10 cellular contexts compared by ENCODE assay signal in genomic region chr19:35090795-35091214, GRCh38. TPM values are rescaled to one million over a fixed set of nuclear protein-coding genes. Genes with fewer than 3 reads are reported as not detected.
DNase-seq lines count a peak whose midpoint lies in the region; ATAC-seq, FAIRE-seq and TF ChIP-seq lines count a peak whose summit lies in the region.
"Had no signal": no experiment of that assay in that cellular context is flagged by ENCODE, and none has a peak within 500 bp of the region (broad histone marks: within the 10 kb centered on the region; RNA-seq: fewer than 3 reads in every experiment).

No MANE protein-coding gene starts in this region.

- H3K27ac ChIP-seq in keratinocyte (ENCODE audit: control insufficient read depth, insufficient read depth, low read length), result no peak overlapping the region
- H3K27ac ChIP-seq in temporal lobe (ENCODE audit: low read depth, low read length), result peak overlapping the region; percentile 82
- H3K27ac ChIP-seq in SK-N-SH (ENCODE audit: low read depth in 2 of 2, low read length in 1 of 2), result no peak overlapping the region
- H3K27ac ChIP-seq: gastroesophageal sphincter had no signal

- no peaks in the 10 kb centered on the region for H3K9me2 ChIP-seq in SK-N-SH

- H3K9ac ChIP-seq in keratinocyte (ENCODE audit: control insufficient read depth, extremely low read depth, insufficient read depth, low read length), result no peak overlapping the region
- H3K9ac ChIP-seq in SK-N-SH, result no peak overlapping the region

- H3K9me3 Mint-ChIP-seq in activated CD4-positive, alpha-beta T cell treated with anti-CD3 and anti-CD28 coated beads for 36 hours (ENCODE audit: low read depth), result no peaks in the 10 kb centered on the region
- H3K9me3 Mint-ChIP-seq in activated CD4-positive, alpha-beta T cell treated with anti-CD3 and anti-CD28 coated beads, Interleukin-2, amount 10 ng/mL, durations not matched to agents 7 days and 5 days, result no peaks in the 10 kb centered on the region
- no peaks in the 10 kb centered on the region for H3K9me3 Mint-ChIP-seq in activated B cell treated with CpG ODN at 0.5 μM for 24 hours

- no peak for TF ChIP-seq EP300 in SK-N-SH (IDR thresholded peaks at IDR 0.05; ENCODE audit: borderline replicate concordance in 1 of 2, low read depth in 1 of 2, low read length in 1 of 2)

- dilution Hi-C loops in keratinocyte (cut with MboI; ENCODE audit: extremely low pct_ligation_motif_present, low sequenced_read_pairs), result no loop called here

- CTCF ChIA-PET in activated CD4-positive, alpha-beta T cell treated with anti-CD3 and anti-CD28 coated beads for 36 hours (lab: Charles Lee), result interaction anchor here (1.2 to 1.4 kb wide), 3 partner anchors 9 to 44 kb away, joined by 4 to 5 read pairs (median 4); no protein-coding TSS in a partner anchor
- CTCF ChIA-PET in activated CD4-positive, alpha-beta T cell treated with anti-CD3 and anti-CD28 coated beads, Interleukin-2, amount 10 ng/mL, durations not matched to agents 7 days and 5 days (lab: Charles Lee), result interaction anchor here (1.3 kb wide), 1 partner anchor 18 kb away, joined by 3 read pairs; no protein-coding TSS in a partner anchor
- CTCF ChIA-PET in activated B cell treated with CpG ODN at 0.5 μM for 24 hours (lab: Charles Lee), result interaction anchor here (1.1 to 4.3 kb wide), 7 partner anchors 9 to 45 kb away, joined by 3 to 52 read pairs (median 5); partner anchors contain the start of gene LGI4
- CTCF ChIA-PET in SK-N-SH (lab: Yijun Ruan, JAX), result interaction anchor here (0.8 to 5.0 kb wide), 11 partner anchors 10 to 118 kb away, joined by 3 to 49 read pairs (median 8); partner anchors contain the start of genes FXYD3 and LGI4

- no peak overlapping the region for H3K27ac Mint-ChIP-seq in activated CD4-positive, alpha-beta T cell treated with anti-CD3 and anti-CD28 coated beads for 36 hours
- H3K27ac Mint-ChIP-seq in activated CD4-positive, alpha-beta T cell treated with anti-CD3 and anti-CD28 coated beads, Interleukin-2, amount 10 ng/mL, durations not matched to agents 7 days and 5 days, result no peak overlapping the region
- H3K27ac Mint-ChIP-seq in activated B cell treated with CpG ODN at 0.5 μM for 24 hours, result no peak overlapping the region

- intact Hi-C loops in activated CD4-positive, alpha-beta T cell treated with anti-CD3 and anti-CD28 coated beads for 36 hours (cut with DNase I, micrococcal nuclease), result loop anchor here (1.0 kb wide), 3 partner anchors 24 to 118 kb away; no protein-coding TSS in a partner anchor
- intact Hi-C loops in activated B cell treated with CpG ODN at 0.5 μM for 24 hours (cut with micrococcal nuclease), result loop anchor here (1.0 kb wide), 4 partner anchors 24 to 118 kb away; partner anchors contain the start of gene LGI4

- no peak for TF ChIP-seq CTCF in activated B cell treated with CpG ODN at 0.5 μM for 24 hours (IDR thresholded peaks at IDR 0.05)
- TF ChIP-seq CTCF in keratinocyte (optimal IDR thresholded peaks at IDR 0.05 in 1 of 3, IDR thresholded peaks at IDR 0.05 in 1 of 3, conservative IDR thresholded peaks at IDR 0.05 in 1 of 3; ENCODE audit: extremely low read depth in 1 of 3, insufficient read depth in 2 of 3, low read length in 3 of 3), result no peak
- no peak; the same call in 1 of the 2 replicates for TF ChIP-seq CTCF in SK-N-SH (IDR thresholded peaks at IDR 0.05)

- H3K4me1 ChIP-seq in keratinocyte (ENCODE audit: control insufficient read depth, extremely low read depth, insufficient read depth, low read length) (peaks cover 25% of the 10 kb centered on the region), SK-N-SH (ENCODE audit: control insufficient read depth in 1 of 2, insufficient read depth in 2 of 2, low read depth in 1 of 2, low read length in 1 of 2) (peaks cover 10 to 15% of the 10 kb centered on the region in 2 experiments; a peak in 2 of 4 replicates)

- H3K9me3 ChIP-seq in keratinocyte (ENCODE audit: control insufficient read depth, low read depth, low read length), result no peaks in the 10 kb centered on the region
- H3K9me3 ChIP-seq in SK-N-SH, result no peaks in the 10 kb centered on the region
- H3K9me3 ChIP-seq: BE2C, gastroesophageal sphincter had no signal

- H3K36me3 Mint-ChIP-seq in activated CD4-positive, alpha-beta T cell treated with anti-CD3 and anti-CD28 coated beads for 36 hours (ENCODE audit: low read depth), result no peaks in the 10 kb centered on the region
- no peaks in the 10 kb centered on the region for H3K36me3 Mint-ChIP-seq in activated CD4-positive, alpha-beta T cell treated with anti-CD3 and anti-CD28 coated beads, Interleukin-2, amount 10 ng/mL, durations not matched to agents 7 days and 5 days (ENCODE audit: low read depth)
- H3K36me3 Mint-ChIP-seq in activated B cell treated with CpG ODN at 0.5 μM for 24 hours (ENCODE audit: low read depth), result no peaks in the 10 kb centered on the region

- ATAC-seq in activated CD4-positive, alpha-beta T cell treated with anti-CD3 and anti-CD28 coated beads for 36 hours, result peak; percentile 43
- ATAC-seq in activated B cell treated with CpG ODN at 0.5 μM for 24 hours (ENCODE audit: low read depth), result no peak
- no peak for ATAC-seq in GM21367 (IDR thresholded peaks at IDR 0.05; ENCODE audit: unreplicated experiment)

- no peaks in the 10 kb centered on the region for H3F3A ChIP-seq in SK-N-SH (replicated peaks; ENCODE audit: insufficient read depth)

- H3K36me3 ChIP-seq in keratinocyte (ENCODE audit: control insufficient read depth in 2 of 2, extremely low read depth in 1 of 2, insufficient read depth in 2 of 2, low read length in 2 of 2) (no peaks in the 10 kb centered on the region), SK-N-SH (replicated peaks in 1 of 2; ENCODE audit: control insufficient read depth in 1 of 2, insufficient read depth in 2 of 2, low read length in 1 of 2) (no peaks in the 10 kb centered on the region)
- H3K36me3 ChIP-seq: BE2C, gastroesophageal sphincter had no signal

- no peak overlapping the region for H3K4me3 Mint-ChIP-seq in activated CD4-positive, alpha-beta T cell treated with anti-CD3 and anti-CD28 coated beads for 36 hours
- H3K4me3 Mint-ChIP-seq in activated CD4-positive, alpha-beta T cell treated with anti-CD3 and anti-CD28 coated beads, Interleukin-2, amount 10 ng/mL, durations not matched to agents 7 days and 5 days, result no peak overlapping the region
- peak overlapping the region; percentile 68 for H3K4me3 Mint-ChIP-seq in activated B cell treated with CpG ODN at 0.5 μM for 24 hours

- DNase-seq in activated CD4-positive, alpha-beta T cell treated with anti-CD3 and anti-CD28 coated beads for 36 hours, result no peak
- no peak for DNase-seq in activated CD4-positive, alpha-beta T cell treated with anti-CD3 and anti-CD28 coated beads, Interleukin-2, amount 10 ng/mL, durations not matched to agents 7 days and 5 days
- DNase-seq in activated B cell treated with CpG ODN at 0.5 μM for 24 hours (no peak), keratinocyte (ENCODE audit: low read depth, low spot score) (no peak), SK-N-SH (no peak), H54 (ENCODE audit: insufficient read length, low spot score) (no peak)

- POLR2A ChIA-PET in activated CD4-positive, alpha-beta T cell treated with anti-CD3 and anti-CD28 coated beads for 36 hours (lab: Charles Lee), result no interaction called here
- POLR2A ChIA-PET in activated CD4-positive, alpha-beta T cell treated with anti-CD3 and anti-CD28 coated beads, Interleukin-2, amount 10 ng/mL, durations not matched to agents 7 days and 5 days (lab: Charles Lee), result no interaction called here
- POLR2A ChIA-PET in activated B cell treated with CpG ODN at 0.5 μM for 24 hours (lab: Charles Lee) (interaction anchor here (1.2 kb wide), 1 partner anchor 24 kb away, joined by 3 read pairs; no protein-coding TSS in a partner anchor), SK-N-SH (lab: Yijun Ruan, JAX) (no interaction called here)

- H3K4me1 Mint-ChIP-seq in activated CD4-positive, alpha-beta T cell treated with anti-CD3 and anti-CD28 coated beads for 36 hours, result peaks cover 4% of the 10 kb centered on the region
- peaks cover 3% of the 10 kb centered on the region for H3K4me1 Mint-ChIP-seq in activated CD4-positive, alpha-beta T cell treated with anti-CD3 and anti-CD28 coated beads, Interleukin-2, amount 10 ng/mL, durations not matched to agents 7 days and 5 days
- H3K4me1 Mint-ChIP-seq in activated B cell treated with CpG ODN at 0.5 μM for 24 hours, result peaks cover 44% of the 10 kb centered on the region

- no peaks in the 10 kb centered on the region for H3K9me1 ChIP-seq in keratinocyte (ENCODE audit: control insufficient read depth, extremely low read depth, insufficient read depth, low read length)

- H3K27me3 ChIP-seq in keratinocyte (ENCODE audit: control insufficient read depth, extremely low read depth, insufficient read depth, low read length) (no peaks in the 10 kb centered on the region), SK-N-SH (ENCODE audit: insufficient read depth) (no peaks in the 10 kb centered on the region)
- H3K27me3 ChIP-seq: BE2C had no signal

- H2AFZ ChIP-seq in keratinocyte (ENCODE audit: control insufficient read depth, low read length) (peak overlapping the region; percentile 57), SK-N-SH (ENCODE audit: low read depth) (no peak overlapping the region)

- H4K20me1 ChIP-seq in keratinocyte (ENCODE audit: control insufficient read depth, extremely low read depth, insufficient read depth, low read length), result no peaks in the 10 kb centered on the region
- H4K20me1 ChIP-seq in SK-N-SH (ENCODE audit: insufficient read depth), result no peaks in the 10 kb centered on the region

- 50% methylated on average over 31 of the region's 31 CpGs for WGBS in SK-N-SH (ENCODE audit: low lambda C conversion rate)

- FAIRE-seq in keratinocyte (lab: Jason Lieb, UNC) (no peak), H54 (lab: Jason Lieb, UNC) (no peak)

- H3K4me3 ChIP-seq in keratinocyte (ENCODE audit: control insufficient read depth in 2 of 3, extremely low read depth in 1 of 3, insufficient read depth in 2 of 3, low read depth in 1 of 3, low read length in 3 of 3) (no peak overlapping the region), SK-N-SH (ENCODE audit: low read depth in 2 of 2, low read length in 1 of 2) (no peak overlapping the region)

- peak overlapping the region; percentile 22 for H3K4me2 ChIP-seq in keratinocyte (ENCODE audit: control insufficient read depth, extremely low read depth, insufficient read depth, low read depth, low read length)
- no peak overlapping the region for H3K4me2 ChIP-seq in SK-N-SH

- TF ChIP-seq POLR2A in H54 (IDR thresholded peaks at IDR 0.05; ENCODE audit: low read depth, low read length), result no peak

- H3K79me2 ChIP-seq in keratinocyte (ENCODE audit: control insufficient read depth, insufficient read depth, low read length), result no peaks in the 10 kb centered on the region
- H3K79me2 ChIP-seq in SK-N-SH (ENCODE audit: insufficient read depth), result no peaks in the 10 kb centered on the region

- H3K27me3 Mint-ChIP-seq in activated CD4-positive, alpha-beta T cell treated with anti-CD3 and anti-CD28 coated beads for 36 hours, result peaks cover 8% of the 10 kb centered on the region
- peaks cover 7% of the 10 kb centered on the region for H3K27me3 Mint-ChIP-seq in activated CD4-positive, alpha-beta T cell treated with anti-CD3 and anti-CD28 coated beads, Interleukin-2, amount 10 ng/mL, durations not matched to agents 7 days and 5 days
- no peaks in the 10 kb centered on the region for H3K27me3 Mint-ChIP-seq in activated B cell treated with CpG ODN at 0.5 μM for 24 hours

- no peak for TF ChIP-seq RAD21 in SK-N-SH (IDR thresholded peaks at IDR 0.05; ENCODE audit: low read length)

RNA-seq across cellular contexts. Expression of gene FXYD3, which starts 24.8 kb away (rescaled TPM):
- total RNA-seq in activated CD4-positive, alpha-beta T cell treated with anti-CD3 and anti-CD28 coated beads for 36 hours, result not detected
- total RNA-seq in activated CD4-positive, alpha-beta T cell treated with anti-CD3 and anti-CD28 coated beads, Interleukin-2, amount 10 ng/mL, durations not matched to agents 7 days and 5 days, result not detected
- total RNA-seq in activated B cell treated with CpG ODN at 0.5 μM for 24 hours (not detected in 2 replicates), temporal lobe (not detected)
- polyA plus RNA-seq in keratinocyte (563 to 2,415 TPM (median 851 TPM) in 3 replicates), SK-N-SH (2012; rRNA removed) (not detected in 2 replicates)
- 498 TPM for polyA plus RNA-seq in keratinocyte (2011; ENCODE audit: low read depth)
- 945 and 1,085 TPM in 2 replicates for polyA plus RNA-seq in keratinocyte (2011; cell fraction: cytosol; rRNA removed)
- polyA plus RNA-seq in keratinocyte (2011; cell fraction: nucleus; rRNA removed), result 621 and 766 TPM in 2 replicates
- 829 and 2,475 TPM in 2 replicates for polyA plus RNA-seq in keratinocyte (2012; ENCODE audit: low replicate concordance)
- 308 to 665 TPM (median 468 TPM) in 3 replicates for polyA minus RNA-seq in keratinocyte
- polyA minus RNA-seq in keratinocyte (2011; cell fraction: cytosol; rRNA and poly(A)+ RNA removed), result 614 TPM
- polyA minus RNA-seq in keratinocyte (2011; cell fraction: nucleus; rRNA and poly(A)+ RNA removed), result 205 and 217 TPM in 2 replicates
- polyA plus RNA-seq in SK-N-SH (2012; cell fraction: cytosol; rRNA removed), result not detected in 2 replicates
- not detected in 2 replicates for polyA plus RNA-seq in SK-N-SH (2012; cell fraction: nucleus; rRNA removed)

RNA-seq across cellular contexts. Expression of gene LGI4, which starts 44.1 kb away (rescaled TPM):
- total RNA-seq in activated CD4-positive, alpha-beta T cell treated with anti-CD3 and anti-CD28 coated beads for 36 hours, result under 1 TPM; 0.66 to 0.67 TPM
- total RNA-seq in activated CD4-positive, alpha-beta T cell treated with anti-CD3 and anti-CD28 coated beads, Interleukin-2, amount 10 ng/mL, durations not matched to agents 7 days and 5 days, result under 1 TPM; 0.37 to 0.40 TPM
- total RNA-seq in activated B cell treated with CpG ODN at 0.5 μM for 24 hours, result not detected in 2 replicates
- polyA plus RNA-seq in keratinocyte, result 0.01 to 0.14 TPM (median 0.10 TPM) in 3 replicates
- 0.76 TPM for polyA plus RNA-seq in keratinocyte (2011; ENCODE audit: low read depth)
- 0.09 TPM in 1 of 2 replicates, not detected in the other for polyA plus RNA-seq in keratinocyte (2011; cell fraction: cytosol; rRNA removed)
- 0.89 and 1.1 TPM in 2 replicates for polyA plus RNA-seq in keratinocyte (2011; cell fraction: nucleus; rRNA removed)
- 0.11 and 0.93 TPM in 2 replicates for polyA plus RNA-seq in keratinocyte (2012; ENCODE audit: low replicate concordance)
- not detected in 3 replicates for polyA minus RNA-seq in keratinocyte
- polyA minus RNA-seq in keratinocyte (2011; cell fraction: cytosol; rRNA and poly(A)+ RNA removed), result not detected
- polyA minus RNA-seq in keratinocyte (2011; cell fraction: nucleus; rRNA and poly(A)+ RNA removed), result 0.31 TPM in 1 of 2 replicates, not detected in the other
- total RNA-seq in temporal lobe, result 5.2 TPM
- 0.05 and 0.15 TPM in 2 replicates for polyA plus RNA-seq in SK-N-SH (2012; rRNA removed)
- polyA plus RNA-seq in SK-N-SH (2012; cell fraction: cytosol; rRNA removed), result 0.03 TPM in 1 of 2 replicates, not detected in the other
- 1.1 and 1.2 TPM in 2 replicates for polyA plus RNA-seq in SK-N-SH (2012; cell fraction: nucleus; rRNA removed)

RNA-seq across cellular contexts. Expression of gene FXYD1, which starts 47.8 kb away (rescaled TPM):
- total RNA-seq in activated CD4-positive, alpha-beta T cell treated with anti-CD3 and anti-CD28 coated beads for 36 hours, result 1 to 10 TPM; 1.9 to 2.4 TPM
- 1 to 10 TPM; 1.0 to 1.8 TPM for total RNA-seq in activated CD4-positive, alpha-beta T cell treated with anti-CD3 and anti-CD28 coated beads, Interleukin-2, amount 10 ng/mL, durations not matched to agents 7 days and 5 days
- 1.1 TPM in 2 replicates for total RNA-seq in activated B cell treated with CpG ODN at 0.5 μM for 24 hours
- polyA plus RNA-seq in keratinocyte, result 0.14 to 0.23 TPM (median 0.19 TPM) in 3 replicates
- not detected for polyA plus RNA-seq in keratinocyte (2011; ENCODE audit: low read depth)
- not detected in 2 replicates for polyA plus RNA-seq in keratinocyte (2011; cell fraction: cytosol; rRNA removed)
- polyA plus RNA-seq in keratinocyte (2011; cell fraction: nucleus; rRNA removed), result not detected in 2 replicates
- 0.32 and 2.6 TPM in 2 replicates for polyA plus RNA-seq in keratinocyte (2012; ENCODE audit: low replicate concordance)
- polyA minus RNA-seq in keratinocyte, result not detected in 3 replicates
- polyA minus RNA-seq in keratinocyte (2011; cell fraction: cytosol; rRNA and poly(A)+ RNA removed), result not detected
- polyA minus RNA-seq in keratinocyte (2011; cell fraction: nucleus; rRNA and poly(A)+ RNA removed), result not detected in 2 replicates
- total RNA-seq in temporal lobe, result 0.74 TPM
- 0.12 TPM in 1 of 2 replicates, not detected in the other for polyA plus RNA-seq in SK-N-SH (2012; rRNA removed)
- polyA plus RNA-seq in SK-N-SH (2012; cell fraction: cytosol; rRNA removed), result 0.17 TPM in 1 of 2 replicates, not detected in the other
- 0.31 and 0.38 TPM in 2 replicates for polyA plus RNA-seq in SK-N-SH (2012; cell fraction: nucleus; rRNA removed)

RNA-seq across cellular contexts. Expression of gene HPN, which starts 49.3 kb away (rescaled TPM):
- under 1 TPM in 1 of 2 experiments, not detected in 1; 0.09 TPM for total RNA-seq in activated CD4-positive, alpha-beta T cell treated with anti-CD3 and anti-CD28 coated beads for 36 hours
- not detected for total RNA-seq in activated CD4-positive, alpha-beta T cell treated with anti-CD3 and anti-CD28 coated beads, Interleukin-2, amount 10 ng/mL, durations not matched to agents 7 days and 5 days
- total RNA-seq in activated B cell treated with CpG ODN at 0.5 μM for 24 hours (not detected in 2 replicates), temporal lobe (not detected)
- polyA plus RNA-seq in keratinocyte (not detected in 3 replicates), SK-N-SH (2012; rRNA removed) (0.05 TPM in 1 of 2 replicates, not detected in the other)
- polyA plus RNA-seq in keratinocyte (2011; ENCODE audit: low read depth), result not detected
- polyA plus RNA-seq in keratinocyte (2011; cell fraction: cytosol; rRNA removed), result not detected in 2 replicates
- polyA plus RNA-seq in keratinocyte (2011; cell fraction: nucleus; rRNA removed), result not detected in 2 replicates
- polyA plus RNA-seq in keratinocyte (2012; ENCODE audit: low replicate concordance), result not detected in 2 replicates
- not detected in 3 replicates for polyA minus RNA-seq in keratinocyte
- polyA minus RNA-seq in keratinocyte (2011; cell fraction: cytosol; rRNA and poly(A)+ RNA removed), result not detected
- polyA minus RNA-seq in keratinocyte (2011; cell fraction: nucleus; rRNA and poly(A)+ RNA removed), result not detected in 2 replicates
- 0.03 TPM in 1 of 2 replicates, not detected in the other for polyA plus RNA-seq in SK-N-SH (2012; cell fraction: cytosol; rRNA removed)
- 0.07 and 0.15 TPM in 2 replicates for polyA plus RNA-seq in SK-N-SH (2012; cell fraction: nucleus; rRNA removed)

RNA-seq across cellular contexts. Expression of gene FXYD7, which starts 52.2 kb away (rescaled TPM):
- total RNA-seq in activated CD4-positive, alpha-beta T cell treated with anti-CD3 and anti-CD28 coated beads for 36 hours, result under 1 TPM; 0.41 to 0.46 TPM
- total RNA-seq in activated CD4-positive, alpha-beta T cell treated with anti-CD3 and anti-CD28 coated beads, Interleukin-2, amount 10 ng/mL, durations not matched to agents 7 days and 5 days, result 1 to 10 TPM; 4.5 to 5.0 TPM
- 2.2 and 3.0 TPM in 2 replicates for total RNA-seq in activated B cell treated with CpG ODN at 0.5 μM for 24 hours
- 0.36 TPM in 1 of 3 replicates, not detected in the others for polyA plus RNA-seq in keratinocyte
- polyA plus RNA-seq in keratinocyte (2011; ENCODE audit: low read depth), result not detected
- polyA plus RNA-seq in keratinocyte (2011; cell fraction: cytosol; rRNA removed), result not detected in 2 replicates
- polyA plus RNA-seq in keratinocyte (2011; cell fraction: nucleus; rRNA removed), result not detected in 2 replicates
- polyA plus RNA-seq in keratinocyte (2012; ENCODE audit: low replicate concordance), result 0.24 TPM in 1 of 2 replicates, not detected in the other
- not detected in 3 replicates for polyA minus RNA-seq in keratinocyte
- not detected for polyA minus RNA-seq in keratinocyte (2011; cell fraction: cytosol; rRNA and poly(A)+ RNA removed)
- not detected in 2 replicates for polyA minus RNA-seq in keratinocyte (2011; cell fraction: nucleus; rRNA and poly(A)+ RNA removed)
- 10.1 TPM for total RNA-seq in temporal lobe
- 0.10 and 0.44 TPM in 2 replicates for polyA plus RNA-seq in SK-N-SH (2012; rRNA removed)
- 0.20 and 0.21 TPM in 2 replicates for polyA plus RNA-seq in SK-N-SH (2012; cell fraction: cytosol; rRNA removed)
- 0.43 and 0.69 TPM in 2 replicates for polyA plus RNA-seq in SK-N-SH (2012; cell fraction: nucleus; rRNA removed)
- total RNA-seq: gastroesophageal sphincter had no signal
